In the genomic region with DNA sequence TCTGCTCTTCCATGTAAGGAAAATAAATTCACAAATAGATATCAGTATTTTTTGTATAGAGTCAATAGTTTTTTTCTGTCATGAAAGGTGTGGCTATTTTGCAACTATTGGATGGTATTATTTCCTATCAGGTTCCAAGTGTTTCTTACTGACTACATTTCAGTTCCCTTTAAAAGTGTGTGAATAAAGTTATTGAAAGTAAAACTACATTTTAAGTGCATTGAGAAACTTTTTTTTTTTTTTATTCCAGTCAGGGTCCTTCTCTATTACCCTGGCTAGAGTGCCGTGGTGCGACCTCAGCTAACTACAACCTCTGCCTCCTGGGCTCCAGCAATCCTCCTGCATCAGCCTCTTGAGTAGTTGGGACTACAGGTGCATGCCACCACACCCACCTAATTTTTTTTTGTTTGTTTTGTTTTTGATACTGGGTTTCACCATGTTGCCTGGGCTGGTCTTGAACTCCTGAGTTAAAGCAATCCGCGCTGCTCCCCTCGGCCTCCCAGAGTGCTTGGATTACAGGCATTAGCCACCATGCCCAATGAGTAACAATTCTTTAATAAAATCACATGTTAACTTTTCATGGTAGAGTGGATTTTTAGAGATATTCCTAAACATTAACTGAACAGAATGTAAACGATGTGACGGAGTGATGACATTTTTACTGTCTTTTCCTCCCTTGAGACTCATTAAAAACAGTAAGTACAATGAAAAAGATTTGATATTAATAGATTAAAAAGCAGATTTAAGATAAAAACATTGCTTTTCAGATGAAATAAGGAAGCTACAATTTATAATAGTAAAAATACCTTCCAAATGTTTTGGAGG, we compare ENCODE assay signal across 25 cellular contexts.
DNase-seq lines count a peak whose midpoint lies in the region; ATAC-seq, FAIRE-seq and TF ChIP-seq lines count a peak whose summit lies in the region.
"Had no signal": no experiment of that assay in that cellular context is flagged by ENCODE, and none has a peak within 500 bp of the region (broad histone marks: within the 10 kb centered on the region; RNA-seq: fewer than 3 reads in every experiment).

No MANE protein-coding gene starts in this region.

- H3K36me3 ChIP-seq in GM12878 (ENCODE audit: control insufficient read depth in 2 of 2, insufficient read depth in 2 of 2, low read length in 1 of 2), result no peaks in the 10 kb centered on the region; a peak in 1 of 4 replicates
- peaks cover 0 to 10% of the 10 kb centered on the region in 2 experiments for H3K36me3 ChIP-seq in mesenchymal stem cell (ENCODE audit: control insufficient read depth in 1 of 2, insufficient read depth in 2 of 2, low read depth in 1 of 2, low read length in 2 of 2)

- peak overlapping the region; percentile 18 to 35 for H3K27ac Mint-ChIP-seq in natural killer cell
- H3K27ac Mint-ChIP-seq in natural killer cell treated with Interleukin-12 subunit alpha and Interleukin-12 subunit beta and Interleukin-15 and Interleukin-18, amount 100 ng/mL, for 72 hours, result no peak overlapping the region
- H3K27ac Mint-ChIP-seq: HFFc6 had no signal

- TF ChIP-seq POLR2A in GM12878 (IDR thresholded peaks at IDR 0.05; ENCODE audit: low read depth, low read length), result no peak

- H3K4me3 Mint-ChIP-seq in natural killer cell, result no peak overlapping the region
- H3K4me3 Mint-ChIP-seq in natural killer cell treated with Interleukin-12 subunit alpha and Interleukin-12 subunit beta and Interleukin-15 and Interleukin-18, amount 100 ng/mL, for 72 hours, result no peak overlapping the region
- H3K4me3 Mint-ChIP-seq: CD4-positive, alpha-beta memory T cell; HFFc6 had no signal

- RAD21 ChIA-PET in GM12878 (lab: Charles Lee; ENCODE audit: unreplicated experiment), result interaction anchor here (1.0 to 6.5 kb wide), 5 partner anchors 105 to 215 kb away, joined by 4 to 114 read pairs (median 6); no protein-coding TSS in a partner anchor

- POLR2A ChIA-PET in GM12878 (lab: Charles Lee), result no interaction called here

- intact Hi-C loops in natural killer cell (cut with micrococcal nuclease), result no loop called here
- intact Hi-C loops in GM12878 (cut with micrococcal nuclease; ENCODE audit: unreplicated experiment), result no loop called here

- no peak for TF ChIP-seq EP300 in GM12878 (IDR thresholded peaks at IDR 0.05; ENCODE audit: borderline replicate concordance in 1 of 2, control insufficient read depth in 1 of 2, low read depth in 2 of 2, low read length in 2 of 2)

- no peak overlapping the region for H2BK5ac ChIP-seq in mesenchymal stem cell (ENCODE audit: low read depth, low read length, poor library complexity, severe bottlenecking)

- no peak overlapping the region for H2BK15ac ChIP-seq in mesenchymal stem cell (ENCODE audit: low read depth, poor library complexity, severe bottlenecking)

- H2BK12ac ChIP-seq in mesenchymal stem cell (ENCODE audit: low read length in 2 of 2), result no peak overlapping the region

- H3K4me2 ChIP-seq in GM12878 (ENCODE audit: control insufficient read depth, insufficient read depth) (no peak overlapping the region), mesenchymal stem cell (ENCODE audit: low read length, poor library complexity, severe bottlenecking) (no peak overlapping the region)
- H3K4me2 ChIP-seq: BLaER1, SK-N-SH had no signal

- WGBS in GM12878 (ENCODE audit: insufficient coverage, insufficient replicate concordance, low lambda C conversion rate, missing lambda C conversion rate), result 100% methylated on average over 7 of the region's 7 CpGs
- WGBS in mesenchymal stem cell, result 83% methylated on average over 2 of the region's 7 CpGs

- H3K36me3 Mint-ChIP-seq in natural killer cell, result no peaks in the 10 kb centered on the region
- H3K36me3 Mint-ChIP-seq in natural killer cell treated with Interleukin-12 subunit alpha and Interleukin-12 subunit beta and Interleukin-15 and Interleukin-18, amount 100 ng/mL, for 72 hours, result no peaks in the 10 kb centered on the region

- H4K20me1 ChIP-seq in GM12878 (ENCODE audit: control insufficient read depth, insufficient read depth), result no peaks in the 10 kb centered on the region
- H4K20me1 ChIP-seq: BLaER1 had no signal

- no peaks in the 10 kb centered on the region for H3K79me2 ChIP-seq in GM12878 (ENCODE audit: control insufficient read depth, insufficient read depth, low read length)

- in situ Hi-C loops in GM12878 (cut with MboI), result no loop called here
- in situ Hi-C loops in KBM-7 (cut with MboI; ENCODE audit: low pct_unique_long_range_greater_than_20kb, low sequenced_read_pairs), result no loop called here

- H3K79me1 ChIP-seq in mesenchymal stem cell (replicated peaks; ENCODE audit: low read length, poor library complexity, severe bottlenecking), result no peaks in the 10 kb centered on the region

- H4K8ac ChIP-seq in mesenchymal stem cell (ENCODE audit: low read length), result no peak overlapping the region

- H3K4me3 ChIP-seq in GM12878 (no peak overlapping the region), mesenchymal stem cell (ENCODE audit: insufficient read depth in 1 of 2, low read depth in 1 of 2, low read length in 2 of 2) (no peak overlapping the region)
- H3K4me3 ChIP-seq: BLaER1 had no signal

- no peak overlapping the region for H3K4ac ChIP-seq in mesenchymal stem cell (ENCODE audit: low read depth in 1 of 2, low read length in 2 of 2)

- H2AK5ac ChIP-seq in mesenchymal stem cell (ENCODE audit: low read length, severe bottlenecking), result no peak overlapping the region

- CTCF ChIA-PET in GM12878 (lab: Yijun Ruan, JAX), result interaction anchor here (1.2 to 8.0 kb wide), 8 partner anchors 12 to 216 kb away, joined by 3 to 154 read pairs (median 10); partner anchors contain the start of gene OPN5

- H3K4me1 ChIP-seq in GM12878 (ENCODE audit: control insufficient read depth, insufficient read depth, low read length) (no peaks in the 10 kb centered on the region), mesenchymal stem cell (ENCODE audit: control insufficient read depth, insufficient read depth, low read depth, low read length) (peaks cover 3% of the 10 kb centered on the region)
- H3K4me1 ChIP-seq: BLaER1 had no signal

- H3K4me1 Mint-ChIP-seq in natural killer cell, result peaks cover 13 to 14% of the 10 kb centered on the region in 2 donors
- peaks cover 10 to 11% of the 10 kb centered on the region in 2 donors for H3K4me1 Mint-ChIP-seq in natural killer cell treated with Interleukin-12 subunit alpha and Interleukin-12 subunit beta and Interleukin-15 and Interleukin-18, amount 100 ng/mL, for 72 hours (ENCODE audit: low read depth in 2 of 2)

- no TSS peak for BruUV-seq in GM12878 (replicated peaks; lab: Mats Ljungman, UMichigan)

- H3K9me3 ChIP-seq in GM12878 (replicated peaks; ENCODE audit: control insufficient read depth, insufficient read depth, low read length), result no peaks in the 10 kb centered on the region
- H3K9me3 ChIP-seq in mesenchymal stem cell (ENCODE audit: control insufficient read depth, low read length), result no peaks in the 10 kb centered on the region
- H3K9me3 ChIP-seq: BLaER1, Caco-2, SK-N-SH had no signal

- TF ChIP-seq CTCF in natural killer cell (IDR thresholded peaks at IDR 0.05) (no peak), GM12878 (IDR thresholded peaks at IDR 0.05 in 2 of 3, conservative IDR thresholded peaks at IDR 0.05 in 1 of 3; ENCODE audit: control insufficient read depth in 2 of 3, extremely low read depth in 1 of 3, insufficient read depth in 1 of 3, low read depth in 3 of 3, low read length in 3 of 3) (no peak), GM20000 (IDR thresholded peaks at IDR 0.05; ENCODE audit: extremely low read depth, missing control alignments) (no peak)

- H3K27me3 Mint-ChIP-seq in natural killer cell (ENCODE audit: low read depth in 2 of 2), result no peaks in the 10 kb centered on the region
- peaks cover 0 to under 1% of the 10 kb centered on the region in 2 donors for H3K27me3 Mint-ChIP-seq in natural killer cell treated with Interleukin-12 subunit alpha and Interleukin-12 subunit beta and Interleukin-15 and Interleukin-18, amount 100 ng/mL, for 72 hours
- H3K27me3 Mint-ChIP-seq: CD4-positive, alpha-beta memory T cell had no signal

- DNase-seq in natural killer cell, result no peak
- no peak for DNase-seq in natural killer cell treated with Interleukin-12 subunit alpha and Interleukin-12 subunit beta and Interleukin-15 and Interleukin-18, amount 100 ng/mL, for 72 hours (ENCODE audit: low spot score)
- DNase-seq in GM12878 (ENCODE audit: low read depth, low spot score), result no peak
- no peak for DNase-seq in mesenchymal stem cell
- no peak for DNase-seq in KBM-7
- DNase-seq in GM20000 (ENCODE audit: low spot score), result no peak
- DNase-seq: ACHN; Caco-2; CD4-positive, alpha-beta memory T cell; DND-41; HFFc6; MM.1S; NCI-H1048; NCI-H1436; NCI-H187 treated with DMSO at 0.1 percent for 48 hours; NCI-H2227 treated with DMSO at 0.1 percent for 48 hours; NCI-H510A; NCI-H748 treated with DMSO at 0.1 percent for 48 hours; NK-92 treated with Interleukin-12 subunit alpha and Interleukin-12 subunit beta, amount 100 ng/mL, for 24 hours; SHP77 treated with DMSO at 0.1 percent for 48 hours; SK-N-SH had no signal

- H2AFZ ChIP-seq in GM12878 (ENCODE audit: control insufficient read depth, low read depth, low read length), result no peak overlapping the region
- H2AFZ ChIP-seq in mesenchymal stem cell (ENCODE audit: low read depth, low read length), result no peak overlapping the region

- FAIRE-seq in GM12878 (lab: Jason Lieb, UNC), result no peak
- FAIRE-seq: GM12892 had no signal

- no peak overlapping the region for H3K14ac ChIP-seq in mesenchymal stem cell (ENCODE audit: low read length in 2 of 2)

- no peak for ATAC-seq in natural killer cell
- no peak for ATAC-seq in natural killer cell treated with Interleukin-12 subunit alpha and Interleukin-12 subunit beta and Interleukin-15 and Interleukin-18, amount 100 ng/mL, for 72 hours
- ATAC-seq in GM12878, result no peak
- ATAC-seq in HG03354 (IDR thresholded peaks at IDR 0.05; ENCODE audit: poor library complexity, severe bottlenecking, unreplicated experiment), result no peak

- no peak overlapping the region for H2BK120ac ChIP-seq in mesenchymal stem cell (ENCODE audit: low read depth, low read length)

- no peak overlapping the region for H3K23ac ChIP-seq in mesenchymal stem cell (ENCODE audit: low read length in 2 of 2)

- H3K27ac ChIP-seq in GM12878 (ENCODE audit: control insufficient read depth, insufficient read depth) (no peak overlapping the region), mesenchymal stem cell (ENCODE audit: low read length, poor library complexity, severe bottlenecking) (peak overlapping the region; percentile 47)
- H3K27ac ChIP-seq: BLaER1, RWPE1 had no signal

- H4K91ac ChIP-seq in mesenchymal stem cell (ENCODE audit: low read length), result no peak overlapping the region

- H3K9ac ChIP-seq in GM12878 (ENCODE audit: control insufficient read depth, insufficient read depth, low read length) (no peak overlapping the region), mesenchymal stem cell (ENCODE audit: low read length) (no peak overlapping the region)
- H3K9ac ChIP-seq: BLaER1, SK-N-SH had no signal

- no peak overlapping the region for H3K18ac ChIP-seq in mesenchymal stem cell (ENCODE audit: low read depth in 1 of 2, low read length in 2 of 2)

- no peak for TF ChIP-seq RAD21 in GM12878 (IDR thresholded peaks at IDR 0.05; ENCODE audit: insufficient read depth, low read depth, low read length)

- no peaks in the 10 kb centered on the region for H3K27me3 ChIP-seq in GM12878 (replicated peaks in 1 of 2; ENCODE audit: control insufficient read depth in 2 of 2, insufficient read depth in 2 of 2, low read length in 1 of 2)
- no peaks in the 10 kb centered on the region for H3K27me3 ChIP-seq in mesenchymal stem cell (ENCODE audit: control insufficient read depth in 1 of 2, insufficient read depth in 1 of 2, low read length in 2 of 2)
- H3K27me3 ChIP-seq: BLaER1 had no signal

- SMC1A ChIA-PET in GM12878 (lab: Charles Lee; ENCODE audit: uncharacterized antibody, unreplicated experiment), result interaction anchor here (0.7 to 9.2 kb wide), 7 partner anchors 103 to 221 kb away, joined by 3 to 184 read pairs (median 3); no protein-coding TSS in a partner anchor

- H3K9me3 Mint-ChIP-seq in natural killer cell, result no peaks in the 10 kb centered on the region
- H3K9me3 Mint-ChIP-seq in natural killer cell treated with Interleukin-12 subunit alpha and Interleukin-12 subunit beta and Interleukin-15 and Interleukin-18, amount 100 ng/mL, for 72 hours, result no peaks in the 10 kb centered on the region
- H3K9me3 Mint-ChIP-seq: CD4-positive, alpha-beta memory T cell; HFFc6 had no signal

Comparison
In these comparisons a context has a peak if more than half of its experiments do, and no peak if none do; other contexts are left out.
1. H3K27ac Mint-ChIP-seq: peak in natural killer cell (2 of 2); none in natural killer cell treated with Interleukin-12 subunit alpha and Interleukin-12 subunit beta and Interleukin-15 and Interleukin-18, amount 100 ng/mL, for 72 hours (0 of 2).